ENCODE assay signal across 17 cellular contexts in genomic region chr9:133527444-133527920, GRCh38. TPM values are rescaled to one million over a fixed set of nuclear protein-coding genes. Genes with fewer than 3 reads are reported as not detected.
A peak's percentile ranks its signal among the peaks of the same experiment; 100 is the strongest.
DNase-seq lines count a peak whose midpoint lies in the region; ATAC-seq and TF ChIP-seq lines count a peak whose summit lies in the region.
"Had no signal": no experiment of that assay in that cellular context is flagged by ENCODE, and none has a peak within 500 bp of the region (broad histone marks: within the 10 kb centered on the region; RNA-seq: fewer than 3 reads in every experiment).

No MANE protein-coding gene starts in this region.

- no peaks in the 10 kb centered on the region; the same call in 1 of the 2 replicates for H3K27me3 ChIP-seq in HUES6 (ENCODE audit: control insufficient read depth, insufficient read depth, low read length)
- H3K27me3 ChIP-seq in lower lobe of right lung (ENCODE audit: low read depth) = peaks cover 16% of the 10 kb centered on the region
- peaks cover 9 to 57% (median 12%) of the 10 kb centered on the region in 3 donors for H3K27me3 ChIP-seq in skeletal muscle tissue (ENCODE audit: control insufficient read depth in 3 of 3, insufficient read depth in 3 of 3, low read length in 3 of 3)

- peaks cover 38% of the 10 kb centered on the region for H3K4me1 ChIP-seq in HUES6 (ENCODE audit: control insufficient read depth, insufficient read depth, low read length)
- peaks cover 30% of the 10 kb centered on the region for H3K4me1 ChIP-seq in lower lobe of right lung
- H3K4me1 ChIP-seq in skeletal muscle tissue (ENCODE audit: control insufficient read depth in 3 of 3, insufficient read depth in 3 of 3, low read length in 3 of 3) = peaks cover 30 to 35% (median 32%) of the 10 kb centered on the region in 3 donors

- H3K27ac ChIP-seq in HUES6 (ENCODE audit: low read depth, low read length) (0 out of 2 replicates have a peak overlapping the region, but pooled peaks have one; percentile 52), lower lobe of right lung (peak overlapping the region; percentile 51), skeletal muscle tissue (ENCODE audit: low read depth, low read length) (peak overlapping the region; percentile 40)
- H3K27ac ChIP-seq: GM23248, HL-60 had no signal

- H3K9me3 ChIP-seq in HUES6 (ENCODE audit: control insufficient read depth, insufficient read depth, low read depth, low read length) = no peaks in the 10 kb centered on the region
- no peaks in the 10 kb centered on the region for H3K9me3 ChIP-seq in lower lobe of right lung
- no peaks in the 10 kb centered on the region for H3K9me3 ChIP-seq in skeletal muscle tissue (ENCODE audit: control insufficient read depth in 3 of 3, low read length in 3 of 3)

- TF ChIP-seq CTCF in lower lobe of right lung (IDR thresholded peaks at IDR 0.05) (no peak), foreskin fibroblast (IDR thresholded peaks at IDR 0.05; ENCODE audit: low read depth, low read length) (no peak)

- H3K36me3 ChIP-seq in HUES6 (ENCODE audit: control insufficient read depth, insufficient read depth, low read length) = no peaks in the 10 kb centered on the region
- no peaks in the 10 kb centered on the region for H3K36me3 ChIP-seq in lower lobe of right lung
- H3K36me3 ChIP-seq in skeletal muscle tissue (ENCODE audit: control insufficient read depth in 3 of 3, insufficient read depth in 3 of 3, low read length in 3 of 3) = no peaks in the 10 kb centered on the region

- H3K4me3 ChIP-seq in HUES6 (ENCODE audit: low read depth, low read length) = no peak overlapping the region
- H3K4me3 ChIP-seq in lower lobe of right lung = no peak overlapping the region
- H3K4me3 ChIP-seq in skeletal muscle tissue (ENCODE audit: low read length in 3 of 3) = peak overlapping the region in 1 of 3 donors; percentile 13
- no peak overlapping the region for H3K4me3 ChIP-seq in foreskin fibroblast (ENCODE audit: low read depth in 1 of 2, low read length in 2 of 2)
- H3K4me3 ChIP-seq: GM23248 had no signal

- H3K9ac ChIP-seq in HUES6 (ENCODE audit: low read length) (no peak overlapping the region), skeletal muscle tissue (ENCODE audit: low read depth in 1 of 3, low read length in 3 of 3) (peak overlapping the region in 1 of 3 donors; percentile 50)
- H3K9ac ChIP-seq: GM23248 had no signal

- DNase-seq in cerebellum (ENCODE audit: low spot score) (peak; percentile 67), lower lobe of right lung (no peak), NCI-H2107 (lab: John Stamatoyannopoulos, UW) (no peak), foreskin fibroblast (no peak)
- DNase-seq: activated CD4-positive, alpha-beta T cell treated with anti-CD3 and anti-CD28 coated beads for 1 hour; EL; GM23248; NCI-H2171 treated with DMSO at 0.1 percent for 48 hours; T-cell had no signal

- intact Hi-C loops in lower lobe of right lung (cut with DNase I) = no loop called here

- peak; percentile 46 to 60 for ATAC-seq in lower lobe of right lung
- no peak for ATAC-seq in HG02588 (IDR thresholded peaks at IDR 0.05; ENCODE audit: unreplicated experiment)
- ATAC-seq in GM19463 (IDR thresholded peaks at IDR 0.05; ENCODE audit: unreplicated experiment) = no peak

RNA-seq across cellular contexts. Expression of gene MYMK, which starts 2.7 kb away (rescaled TPM):
- total RNA-seq in cerebellum (not detected), lower lobe of right lung (not detected), skeletal muscle tissue (8.9 TPM)
- total RNA-seq: GM23248, liver, OCI-LY7, osteoblast, T-cell had no signal

RNA-seq across cellular contexts. Expression of gene ADAMTSL2, which starts 7.0 kb away (rescaled TPM):
- total RNA-seq in cerebellum (1.8 TPM), lower lobe of right lung (10.1 TPM), skeletal muscle tissue (4.7 TPM)

RNA-seq across cellular contexts. Expression of gene SLC2A6, which starts 48.6 kb away (rescaled TPM):
- total RNA-seq in cerebellum (9.2 TPM), lower lobe of right lung (10.5 TPM), skeletal muscle tissue (0.52 TPM)

Comparison
In these comparisons a context has a peak if more than half of its experiments do, and no peak if none do; other contexts are left out.
1. ATAC-seq: peak in lower lobe of right lung (2 of 2); none in HG02588 (single experiment) and GM19463 (single experiment).
2. Peak in every context shown above with its lines, with median percentiles within 50 percentile points of each other: H3K27ac ChIP-seq.